In the genomic region with DNA sequence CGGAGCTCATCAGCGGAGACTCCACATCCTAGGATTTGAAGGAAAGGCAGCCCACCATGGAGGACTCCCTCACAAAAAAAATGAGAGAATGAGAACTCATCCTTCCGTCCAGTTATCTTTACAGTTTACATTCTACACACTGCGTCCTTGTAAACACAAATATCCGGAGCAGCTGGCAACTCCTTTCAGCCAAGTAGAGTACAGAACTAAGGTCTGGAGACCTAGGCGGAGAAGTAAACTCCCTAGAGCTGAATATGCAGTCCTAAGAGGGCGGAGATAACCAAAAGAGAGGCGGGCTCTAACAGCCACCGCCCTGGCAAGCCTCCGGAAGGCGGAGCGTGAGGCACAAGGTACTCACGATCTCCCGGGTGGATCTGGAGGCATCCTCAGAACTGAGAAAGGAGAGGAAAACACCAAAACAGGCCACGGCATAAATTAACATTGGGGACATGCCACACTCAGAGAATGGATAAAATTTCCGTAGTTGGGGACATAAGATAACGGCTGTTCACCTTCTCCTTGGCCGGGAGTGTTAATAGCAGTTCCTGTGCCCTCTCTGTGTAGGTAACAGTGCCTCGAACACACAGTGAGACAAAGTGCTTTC, we compare ENCODE assay signal across 1 cellular context.
TF ChIP-seq lines count a peak whose summit lies in the region.

No MANE protein-coding gene starts in this region.

TF ChIP-seq in K562, 482 proteins besides CTCF, POLR2A, EP300 and RAD21 (continued from another document):
- TF ChIP-seq, protein P1, sequence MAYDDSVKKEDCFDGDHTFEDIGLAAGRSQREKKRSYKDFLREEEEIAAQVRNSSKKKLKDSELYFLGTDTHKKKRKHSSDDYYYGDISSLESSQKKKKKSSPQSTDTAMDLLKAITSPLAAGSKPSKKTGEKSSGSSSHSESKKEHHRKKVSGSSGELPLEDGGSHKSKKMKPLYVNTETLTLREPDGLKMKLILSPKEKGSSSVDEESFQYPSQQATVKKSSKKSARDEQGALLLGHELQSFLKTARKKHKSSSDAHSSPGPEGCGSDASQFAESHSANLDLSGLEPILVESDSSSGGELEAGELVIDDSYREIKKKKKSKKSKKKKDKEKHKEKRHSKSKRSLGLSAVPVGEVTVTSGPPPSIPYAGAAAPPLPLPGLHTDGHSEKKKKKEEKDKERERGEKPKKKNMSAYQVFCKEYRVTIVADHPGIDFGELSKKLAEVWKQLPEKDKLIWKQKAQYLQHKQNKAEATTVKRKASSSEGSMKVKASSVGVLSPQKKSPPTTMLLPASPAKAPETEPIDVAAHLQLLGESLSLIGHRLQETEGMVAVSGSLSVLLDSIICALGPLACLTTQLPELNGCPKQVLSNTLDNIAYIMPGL (CRISPR knock-in tag; IDR thresholded peaks at IDR 0.05): 0 out of 2 replicates have a peak, but pooled peaks have one; percentile 26
- TF ChIP-seq NBN (IDR thresholded peaks at IDR 0.05; ENCODE audit: low read depth) (0 out of 2 replicates have a peak, but pooled peaks have one; percentile 28), HNRNPH1 (optimal IDR thresholded peaks at IDR 0.05; ENCODE audit: low read depth, low read length) (no peak), PHF20 (IDR thresholded peaks at IDR 0.05; ENCODE audit: partially characterized antibody) (no peak), NEUROD1 (IDR thresholded peaks at IDR 0.05; ENCODE audit: borderline replicate concordance, low read depth, low read length, partially characterized antibody) (peak; percentile 12), ZNF12 (CRISPR knock-in tag; IDR thresholded peaks at IDR 0.05) (no peak), PML (IDR thresholded peaks at IDR 0.05; ENCODE audit: low read length) (peak; percentile 37; the same call in 1 of the 2 replicates), FOXA3 (CRISPR knock-in tag; conservative IDR thresholded peaks at IDR 0.05 in 1 of 2, IDR thresholded peaks at IDR 0.05 in 1 of 2) (peak in 1 of 2 experiments; percentile 17; a peak in 1 of 4 replicates), JUNB (CRISPR knock-in tag; conservative IDR thresholded peaks at IDR 0.05) (no peak), HIVEP1 (CRISPR knock-in tag; IDR thresholded peaks at IDR 0.05) (no peak), SMAD2 (IDR thresholded peaks at IDR 0.05; ENCODE audit: low read depth, low read length) (no peak), CSDE1 (IDR thresholded peaks at IDR 0.05) (no peak), GABPA (tag; conservative IDR thresholded peaks at IDR 0.05; ENCODE audit: low read depth) (no peak), GATAD2B (IDR thresholded peaks at IDR 0.05; ENCODE audit: borderline replicate concordance) (no peak), NRF1 (conservative IDR thresholded peaks at IDR 0.05 in 1 of 2, IDR thresholded peaks at IDR 0.05 in 1 of 2) (peak; percentile 48 to 53; a peak in 3 of 4 replicates), ARHGAP35 (IDR thresholded peaks at IDR 0.05; ENCODE audit: partially characterized antibody) (no peak), MTF1 (CRISPR knock-in tag; IDR thresholded peaks at IDR 0.05; ENCODE audit: borderline replicate concordance) (no peak), POLR2AphosphoS5 (IDR thresholded peaks at IDR 0.05; ENCODE audit: control insufficient read depth, insufficient read depth, low read depth, low read length) (peak; percentile 47; the same call in 1 of the 2 replicates)
- TF ChIP-seq, protein P2, sequence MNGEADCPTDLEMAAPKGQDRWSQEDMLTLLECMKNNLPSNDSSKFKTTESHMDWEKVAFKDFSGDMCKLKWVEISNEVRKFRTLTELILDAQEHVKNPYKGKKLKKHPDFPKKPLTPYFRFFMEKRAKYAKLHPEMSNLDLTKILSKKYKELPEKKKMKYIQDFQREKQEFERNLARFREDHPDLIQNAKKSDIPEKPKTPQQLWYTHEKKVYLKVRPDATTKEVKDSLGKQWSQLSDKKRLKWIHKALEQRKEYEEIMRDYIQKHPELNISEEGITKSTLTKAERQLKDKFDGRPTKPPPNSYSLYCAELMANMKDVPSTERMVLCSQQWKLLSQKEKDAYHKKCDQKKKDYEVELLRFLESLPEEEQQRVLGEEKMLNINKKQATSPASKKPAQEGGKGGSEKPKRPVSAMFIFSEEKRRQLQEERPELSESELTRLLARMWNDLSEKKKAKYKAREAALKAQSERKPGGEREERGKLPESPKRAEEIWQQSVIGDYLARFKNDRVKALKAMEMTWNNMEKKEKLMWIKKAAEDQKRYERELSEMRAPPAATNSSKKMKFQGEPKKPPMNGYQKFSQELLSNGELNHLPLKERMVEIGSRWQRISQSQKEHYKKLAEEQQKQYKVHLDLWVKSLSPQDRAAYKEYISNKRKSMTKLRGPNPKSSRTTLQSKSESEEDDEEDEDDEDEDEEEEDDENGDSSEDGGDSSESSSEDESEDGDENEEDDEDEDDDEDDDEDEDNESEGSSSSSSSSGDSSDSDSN (IDR thresholded peaks at IDR 0.05; ENCODE audit: borderline replicate concordance in 1 of 2, low read depth in 2 of 2, low read length in 2 of 2): 0 out of 4 replicates have a peak, but pooled peaks of 1 of the 2 experiments have one; percentile 49
- TF ChIP-seq, protein P3, sequence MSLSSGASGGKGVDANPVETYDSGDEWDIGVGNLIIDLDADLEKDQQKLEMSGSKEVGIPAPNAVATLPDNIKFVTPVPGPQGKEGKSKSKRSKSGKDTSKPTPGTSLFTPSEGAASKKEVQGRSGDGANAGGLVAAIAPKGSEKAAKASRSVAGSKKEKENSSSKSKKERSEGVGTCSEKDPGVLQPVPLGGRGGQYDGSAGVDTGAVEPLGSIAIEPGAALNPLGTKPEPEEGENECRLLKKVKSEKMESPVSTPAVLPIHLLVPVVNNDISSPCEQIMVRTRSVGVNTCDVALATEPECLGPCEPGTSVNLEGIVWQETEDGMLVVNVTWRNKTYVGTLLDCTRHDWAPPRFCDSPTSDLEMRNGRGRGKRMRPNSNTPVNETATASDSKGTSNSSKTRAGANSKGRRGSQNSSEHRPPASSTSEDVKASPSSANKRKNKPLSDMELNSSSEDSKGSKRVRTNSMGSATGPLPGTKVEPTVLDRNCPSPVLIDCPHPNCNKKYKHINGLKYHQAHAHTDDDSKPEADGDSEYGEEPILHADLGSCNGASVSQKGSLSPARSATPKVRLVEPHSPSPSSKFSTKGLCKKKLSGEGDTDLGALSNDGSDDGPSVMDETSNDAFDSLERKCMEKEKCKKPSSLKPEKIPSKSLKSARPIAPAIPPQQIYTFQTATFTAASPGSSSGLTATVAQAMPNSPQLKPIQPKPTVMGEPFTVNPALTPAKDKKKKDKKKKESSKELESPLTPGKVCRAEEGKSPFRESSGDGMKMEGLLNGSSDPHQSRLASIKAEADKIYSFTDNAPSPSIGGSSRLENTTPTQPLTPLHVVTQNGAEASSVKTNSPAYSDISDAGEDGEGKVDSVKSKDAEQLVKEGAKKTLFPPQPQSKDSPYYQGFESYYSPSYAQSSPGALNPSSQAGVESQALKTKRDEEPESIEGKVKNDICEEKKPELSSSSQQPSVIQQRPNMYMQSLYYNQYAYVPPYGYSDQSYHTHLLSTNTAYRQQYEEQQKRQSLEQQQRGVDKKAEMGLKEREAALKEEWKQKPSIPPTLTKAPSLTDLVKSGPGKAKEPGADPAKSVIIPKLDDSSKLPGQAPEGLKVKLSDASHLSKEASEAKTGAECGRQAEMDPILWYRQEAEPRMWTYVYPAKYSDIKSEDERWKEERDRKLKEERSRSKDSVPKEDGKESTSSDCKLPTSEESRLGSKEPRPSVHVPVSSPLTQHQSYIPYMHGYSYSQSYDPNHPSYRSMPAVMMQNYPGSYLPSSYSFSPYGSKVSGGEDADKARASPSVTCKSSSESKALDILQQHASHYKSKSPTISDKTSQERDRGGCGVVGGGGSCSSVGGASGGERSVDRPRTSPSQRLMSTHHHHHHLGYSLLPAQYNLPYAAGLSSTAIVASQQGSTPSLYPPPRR (CRISPR knock-in tag; IDR thresholded peaks at IDR 0.05; ENCODE audit: borderline replicate concordance): peak; percentile 72; the same call in 1 of the 2 replicates
- TF ChIP-seq, protein P4, sequence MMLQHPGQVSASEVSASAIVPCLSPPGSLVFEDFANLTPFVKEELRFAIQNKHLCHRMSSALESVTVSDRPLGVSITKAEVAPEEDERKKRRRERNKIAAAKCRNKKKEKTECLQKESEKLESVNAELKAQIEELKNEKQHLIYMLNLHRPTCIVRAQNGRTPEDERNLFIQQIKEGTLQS (IDR thresholded peaks at IDR 0.05): no peak
- TF ChIP-seq, protein P4 (CRISPR knock-in tag; conservative IDR thresholded peaks at IDR 0.05): 0 out of 2 replicates have a peak, but pooled peaks have one; percentile 10
- TF ChIP-seq, protein P5, sequence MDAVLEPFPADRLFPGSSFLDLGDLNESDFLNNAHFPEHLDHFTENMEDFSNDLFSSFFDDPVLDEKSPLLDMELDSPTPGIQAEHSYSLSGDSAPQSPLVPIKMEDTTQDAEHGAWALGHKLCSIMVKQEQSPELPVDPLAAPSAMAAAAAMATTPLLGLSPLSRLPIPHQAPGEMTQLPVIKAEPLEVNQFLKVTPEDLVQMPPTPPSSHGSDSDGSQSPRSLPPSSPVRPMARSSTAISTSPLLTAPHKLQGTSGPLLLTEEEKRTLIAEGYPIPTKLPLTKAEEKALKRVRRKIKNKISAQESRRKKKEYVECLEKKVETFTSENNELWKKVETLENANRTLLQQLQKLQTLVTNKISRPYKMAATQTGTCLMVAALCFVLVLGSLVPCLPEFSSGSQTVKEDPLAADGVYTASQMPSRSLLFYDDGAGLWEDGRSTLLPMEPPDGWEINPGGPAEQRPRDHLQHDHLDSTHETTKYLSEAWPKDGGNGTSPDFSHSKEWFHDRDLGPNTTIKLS (IDR thresholded peaks at IDR 0.05; ENCODE audit: borderline replicate concordance, low read depth): 0 out of 2 replicates have a peak, but pooled peaks have one; percentile 21
